8 cellular contexts compared by ENCODE assay signal in the genomic region with DNA sequence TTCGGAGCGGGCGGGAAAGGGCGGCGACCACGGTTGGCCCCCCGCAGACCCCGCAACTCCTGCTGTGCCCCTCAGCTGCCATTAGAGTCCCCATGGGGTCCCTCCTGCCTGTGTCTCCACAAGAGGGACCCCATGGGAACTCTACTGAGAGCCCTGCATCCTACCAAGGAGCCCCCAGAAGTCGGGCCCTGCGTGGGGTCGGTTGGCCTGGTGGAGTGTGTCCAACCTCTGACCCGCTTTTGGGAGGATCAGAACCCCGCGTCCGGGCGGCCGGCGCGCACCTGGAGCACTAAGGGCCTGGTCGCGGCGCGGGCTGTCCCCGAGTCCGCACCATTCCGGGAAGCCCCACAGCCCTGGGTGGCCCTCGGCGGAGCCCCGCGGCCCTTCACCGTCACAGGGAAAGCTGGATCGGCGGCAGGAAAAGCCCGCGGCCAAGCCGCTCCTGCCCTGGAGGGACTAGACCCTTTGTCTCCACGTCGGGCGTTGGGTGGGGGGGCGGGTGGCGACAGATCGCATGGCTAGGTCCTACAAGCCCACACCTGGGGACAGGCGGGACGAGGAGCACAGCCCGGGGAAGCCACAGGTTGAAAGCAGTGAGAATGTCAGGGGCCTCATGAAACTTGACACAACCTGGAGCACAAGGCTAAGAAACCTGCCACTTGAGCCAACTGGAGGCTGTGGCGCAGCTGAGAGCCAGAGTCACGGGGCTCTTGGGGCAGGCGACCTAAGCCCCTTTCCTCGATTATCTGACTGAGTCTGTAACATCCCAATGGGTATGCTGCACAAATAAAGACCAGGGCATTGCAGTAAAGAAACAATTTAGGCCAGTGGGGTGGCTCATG. TPM values are rescaled to one million over a fixed set of nuclear protein-coding genes. Genes with fewer than 3 reads are reported as not detected.
DNase-seq lines count a peak whose midpoint lies in the region; TF ChIP-seq lines count a peak whose summit lies in the region.

No MANE protein-coding gene starts in this region.

- peak overlapping the region; percentile 63; the same call in 1 of the 2 replicates for H3K4me3 ChIP-seq in Karpas-422 (ENCODE audit: low read length)
- peak overlapping the region; percentile 64 for H3K4me3 ChIP-seq in epithelial cell of proximal tubule (ENCODE audit: low read depth, low read length)
- H3K4me3 ChIP-seq in rectal smooth muscle tissue (ENCODE audit: low read length): peak overlapping the region; percentile 45

- H3K27me3 ChIP-seq in Karpas-422 (ENCODE audit: low read length) (no peaks in the 10 kb centered on the region), rectal smooth muscle tissue (ENCODE audit: control insufficient read depth, insufficient read depth, low read length) (peaks cover 2% of the 10 kb centered on the region)

- no peaks in the 10 kb centered on the region for H3K9me2 ChIP-seq in Karpas-422 (replicated peaks; ENCODE audit: insufficient read depth, low read length)

- no peak overlapping the region for H2AFZ ChIP-seq in Karpas-422 (ENCODE audit: low read length)

- peak overlapping the region; percentile 78 for H3K4me2 ChIP-seq in Karpas-422 (ENCODE audit: low read depth, low read length, poor library complexity, severe bottlenecking)

- peak; percentile 30 for DNase-seq in COLO668 (lab: John Stamatoyannopoulos, UW; ENCODE audit: unreplicated experiment)
- DNase-seq in Karpas-422: no peak
- DNase-seq in epithelial cell of proximal tubule (ENCODE audit: low read depth): no peak
- no peak for DNase-seq in NCI-H2029 treated with DMSO at 0.1 percent for 48 hours (lab: John Stamatoyannopoulos, UW)
- no peak for DNase-seq in activated effector memory CD4-positive, alpha-beta T cell treated with anti-CD3 and anti-CD28 coated beads, Interleukin-2, amount 50 U/mL, for 16 hours
- DNase-seq in DMS79 treated with DMSO at 0.1 percent for 48 hours (lab: John Stamatoyannopoulos, UW): no peak
- DNase-seq in islet precursor cell: no peak

- H3K9ac ChIP-seq in Karpas-422 (ENCODE audit: low read length) (no peak overlapping the region), rectal smooth muscle tissue (ENCODE audit: low read length) (no peak overlapping the region)

- H3K4me1 ChIP-seq in Karpas-422 (ENCODE audit: low read length) (peaks cover 16% of the 10 kb centered on the region), rectal smooth muscle tissue (ENCODE audit: control insufficient read depth, insufficient read depth, low read length) (no peaks in the 10 kb centered on the region)

- H3K9me3 ChIP-seq in Karpas-422 (ENCODE audit: low read length): no peaks in the 10 kb centered on the region

- H3K36me3 ChIP-seq in Karpas-422 (ENCODE audit: insufficient read depth, low read length): no peaks in the 10 kb centered on the region
- no peaks in the 10 kb centered on the region for H3K36me3 ChIP-seq in rectal smooth muscle tissue (ENCODE audit: control insufficient read depth, insufficient read depth, low read length)

- no peaks in the 10 kb centered on the region for H3K79me2 ChIP-seq in Karpas-422 (ENCODE audit: low read length)

- H3K27ac ChIP-seq in Karpas-422 (ENCODE audit: low read length) (no peak overlapping the region), rectal smooth muscle tissue (ENCODE audit: low read depth, low read length) (no peak overlapping the region)

- H4K20me1 ChIP-seq in Karpas-422 (ENCODE audit: insufficient read depth, low read depth, low read length): no peaks in the 10 kb centered on the region

- no peak for TF ChIP-seq CTCF in epithelial cell of proximal tubule (conservative IDR thresholded peaks at IDR 0.05; ENCODE audit: low read depth, low read length)

RNA-seq across cellular contexts. Expression of gene CXXC1, which starts 11.2 kb away (rescaled TPM):
- 43.0 and 105 TPM in 2 replicates for total RNA-seq in Karpas-422 (2014; rRNA removed; shearing (Covaris generic); ENCODE audit: low replicate concordance)
- total RNA-seq in epithelial cell of proximal tubule: 35.8 and 50.9 TPM in 2 replicates

RNA-seq across cellular contexts. Expression of gene MBD1, which starts 17.3 kb away (rescaled TPM):
- 33.0 and 85.4 TPM in 2 replicates for total RNA-seq in Karpas-422 (2014; rRNA removed; shearing (Covaris generic); ENCODE audit: low replicate concordance)
- 56.5 and 70.2 TPM in 2 replicates for total RNA-seq in epithelial cell of proximal tubule

RNA-seq across cellular contexts. Expression of gene CFAP53, which starts 32.4 kb away (rescaled TPM):
- total RNA-seq in Karpas-422 (2014; rRNA removed; shearing (Covaris generic); ENCODE audit: low replicate concordance): 0.34 TPM in 1 of 2 replicates, not detected in the other
- total RNA-seq in epithelial cell of proximal tubule: 0.22 and 0.69 TPM in 2 replicates
